ENCODE assay signal across 8 cellular contexts in the genomic region with DNA sequence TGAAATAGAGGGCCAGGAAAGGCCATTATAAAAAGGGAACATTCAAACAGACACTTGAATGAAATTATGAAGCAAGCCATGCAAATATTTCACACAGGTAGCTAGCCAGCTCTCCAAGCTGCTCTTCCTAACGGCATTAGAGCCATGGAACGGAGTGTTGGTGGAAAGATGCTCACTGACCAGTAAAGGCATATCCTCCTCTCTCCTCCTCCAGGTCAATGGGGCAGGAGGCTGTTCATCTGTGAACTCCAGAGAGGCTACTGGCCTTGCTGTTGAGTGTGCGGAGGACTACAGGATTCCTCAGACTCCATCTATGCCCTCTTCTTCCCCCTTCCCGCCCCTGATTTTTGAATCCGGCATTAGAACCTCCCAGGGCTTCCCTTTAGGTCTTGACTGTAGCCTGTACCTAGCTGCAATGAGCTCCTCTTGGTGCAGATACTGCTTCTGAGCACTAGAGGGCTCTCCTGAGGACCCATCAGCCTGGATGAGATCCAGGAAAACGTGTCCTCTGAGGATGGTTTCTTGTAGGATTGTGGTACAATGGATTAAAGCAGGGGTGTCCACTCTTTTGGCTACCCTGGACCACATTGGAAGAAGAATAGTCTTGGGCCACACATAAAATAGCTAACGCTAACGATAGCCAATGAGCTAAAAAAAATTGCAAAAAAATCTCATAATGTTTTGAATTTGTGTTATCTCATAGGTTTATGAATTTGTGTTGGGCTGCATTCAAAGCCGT.
DNase-seq lines count a peak whose midpoint lies in the region; ATAC-seq and TF ChIP-seq lines count a peak whose summit lies in the region.

No MANE protein-coding gene starts in this region.

- H3K9me3 ChIP-seq in NT2/D1 (ENCODE audit: insufficient read depth, low read length) (no peaks in the 10 kb centered on the region), right atrium auricular region (no peaks in the 10 kb centered on the region)

- no peak overlapping the region for H3K4me3 ChIP-seq in NT2/D1 (ENCODE audit: insufficient read length, low read depth)
- H3K4me3 ChIP-seq in right atrium auricular region, result no peak overlapping the region

- H3K9ac ChIP-seq in NT2/D1 (ENCODE audit: insufficient read length, low read depth), result no peak overlapping the region

- peak; percentile 68 to 81 for TF ChIP-seq CTCF in right atrium auricular region (IDR thresholded peaks at IDR 0.05)

- no peaks in the 10 kb centered on the region for H3K36me3 ChIP-seq in NT2/D1 (ENCODE audit: insufficient read depth, insufficient read length, low read length)
- no peaks in the 10 kb centered on the region for H3K36me3 ChIP-seq in right atrium auricular region

- no peaks in the 10 kb centered on the region for H3K27me3 ChIP-seq in NT2/D1 (ENCODE audit: insufficient read depth, insufficient read length)
- H3K27me3 ChIP-seq in right atrium auricular region, result no peaks in the 10 kb centered on the region

- DNase-seq in CD1c-positive myeloid dendritic cell (ENCODE audit: extremely low spot score), result peak; percentile 67
- peak; percentile 56 for DNase-seq in HT1080 (ENCODE audit: low read depth)
- DNase-seq in NT2/D1 (ENCODE audit: low read depth, low spot score), result peak; percentile 43
- DNase-seq in amygdala (lab: John Stamatoyannopoulos, UW), result peak in 41 of 56 donors; percentile 2 to 72 (median 15)
- no peak for DNase-seq in right atrium auricular region (ENCODE audit: low spot score)
- peak; percentile 52 for DNase-seq in renal cortical epithelial cell (ENCODE audit: low read depth)

- ATAC-seq in GM19023 (IDR thresholded peaks at IDR 0.05; ENCODE audit: unreplicated experiment), result peak; percentile 75
- ATAC-seq in GM19452 (IDR thresholded peaks at IDR 0.05; ENCODE audit: unreplicated experiment), result no peak

- H3K4me1 ChIP-seq in NT2/D1 (ENCODE audit: insufficient read depth, insufficient read length), result no peaks in the 10 kb centered on the region
- H3K4me1 ChIP-seq in right atrium auricular region, result peaks cover 0 to 24% of the 10 kb centered on the region in 2 donors

- H3K27ac ChIP-seq in right atrium auricular region, result peak overlapping the region in 1 of 2 donors; percentile 62
